In genomic region chr9:104875320-104875719, GRCh38 we compare ENCODE assay signal across 16 cellular contexts. TPM values are rescaled to one million over a fixed set of nuclear protein-coding genes. Genes with fewer than 3 reads are reported as not detected.
A peak's percentile ranks its signal among the peaks of the same experiment; 100 is the strongest.
DNase-seq lines count a peak whose midpoint lies in the region; ATAC-seq, FAIRE-seq and TF ChIP-seq lines count a peak whose summit lies in the region.
"Had no signal": no experiment of that assay in that cellular context is flagged by ENCODE, and none has a peak within 500 bp of the region (broad histone marks: within the 10 kb centered on the region; RNA-seq: fewer than 3 reads in every experiment).

No MANE protein-coding gene starts in this region.

- no peak overlapping the region for H3K23ac ChIP-seq in H1 (ENCODE audit: insufficient read length)

- CTCF ChIA-PET in H1 (lab: Charles Lee; ENCODE audit: partially characterized antibody) (interaction anchor here (0.7 to 1.3 kb wide), 3 partner anchors 15 to 46 kb away, joined by 3 to 4 read pairs (median 3); no protein-coding TSS in a partner anchor), HepG2 (lab: Yijun Ruan, JAX; ENCODE audit: low intra/inter-chr PET ratio, low total read pairs) (no interaction called here)

- H3K4me1 ChIP-seq in RWPE2 (ENCODE audit: insufficient read depth, poor library complexity, severe bottlenecking): peaks cover 37% of the 10 kb centered on the region
- H3K4me1 ChIP-seq in H1 (replicated peaks in 1 of 4; ENCODE audit: control insufficient read depth in 3 of 4, insufficient read depth in 4 of 4, low read length in 3 of 4): peaks cover 0 to 5% (median 1%) of the 10 kb centered on the region in 4 experiments; a peak in 2 of 7 replicates
- H3K4me1 ChIP-seq in HepG2 (ENCODE audit: insufficient read depth, low read length): peaks cover 71% of the 10 kb centered on the region
- peaks cover 26% of the 10 kb centered on the region for H3K4me1 ChIP-seq in osteoblast (ENCODE audit: insufficient read depth, low read length)
- no peaks in the 10 kb centered on the region for H3K4me1 ChIP-seq in aorta (ENCODE audit: control insufficient read depth in 1 of 2, insufficient read depth in 2 of 2, low read length in 2 of 2)
- H3K4me1 ChIP-seq in foreskin keratinocyte: peaks cover 43% of the 10 kb centered on the region
- peaks cover 23% of the 10 kb centered on the region for H3K4me1 ChIP-seq in upper lobe of right lung

- ATAC-seq in RWPE2 (ENCODE audit: low read depth) (no peak), HepG2 (peak; percentile 13), aorta (ENCODE audit: low FRiP score) (no peak), foreskin keratinocyte (no peak), upper lobe of right lung (no peak)
- ATAC-seq: GM12878, GM23338 had no signal

- TF ChIP-seq POLR2A in H1 (IDR thresholded peaks at IDR 0.05; ENCODE audit: control extremely low read depth in 1 of 2, low read depth in 2 of 2, low read length in 2 of 2) (no peak), HepG2 (IDR thresholded peaks at IDR 0.05; ENCODE audit: insufficient read depth in 1 of 2, low read depth in 2 of 2, low read length in 2 of 2) (no peak)

- no peak overlapping the region for H3K18ac ChIP-seq in H1 (ENCODE audit: extremely low read depth, low read length)

- H2AK5ac ChIP-seq in H1 (ENCODE audit: low read depth, low read length): no peak overlapping the region

- intact Hi-C loops in HepG2 (cut with micrococcal nuclease; ENCODE audit: unreplicated experiment) (no loop called here), aorta (cut with DNase I) (no loop called here), upper lobe of right lung (cut with DNase I) (no loop called here)

- H2BK5ac ChIP-seq in H1 (ENCODE audit: low read depth, low read length): 0 out of 2 replicates have a peak overlapping the region, but pooled peaks have one; percentile 20

- no peak overlapping the region for H3K14ac ChIP-seq in H1 (ENCODE audit: insufficient read length)

- H4K91ac ChIP-seq in H1 (replicated peaks; ENCODE audit: insufficient read length, low read length): no peak overlapping the region

- H3K27me3 ChIP-seq in RWPE2 (ENCODE audit: insufficient read depth, poor library complexity, severe bottlenecking) (no peaks in the 10 kb centered on the region), H1 (replicated peaks in 1 of 4; ENCODE audit: control insufficient read depth in 3 of 4, extremely low read depth in 1 of 4, insufficient read depth in 3 of 4, low read length in 3 of 4) (no peaks in the 10 kb centered on the region), HepG2 (ENCODE audit: control insufficient read depth in 1 of 2, insufficient read depth in 2 of 2, low read length in 2 of 2) (no peaks in the 10 kb centered on the region), osteoblast (ENCODE audit: insufficient read depth, low read length) (no peaks in the 10 kb centered on the region), aorta (ENCODE audit: control insufficient read depth in 1 of 2, insufficient read depth in 2 of 2, low read length in 1 of 2) (no peaks in the 10 kb centered on the region), foreskin keratinocyte (no peaks in the 10 kb centered on the region), upper lobe of right lung (no peaks in the 10 kb centered on the region)

- H3K23me2 ChIP-seq in H1 (ENCODE audit: low read depth, low read length): no peaks in the 10 kb centered on the region

- no peak overlapping the region for H2BK20ac ChIP-seq in H1 (ENCODE audit: low read length)

- H3K9me3 ChIP-seq in RWPE2 (ENCODE audit: severe bottlenecking) (no peaks in the 10 kb centered on the region), H1 (ENCODE audit: insufficient read depth in 2 of 2, low read depth in 1 of 2, low read length in 1 of 2) (no peaks in the 10 kb centered on the region), HepG2 (ENCODE audit: low read length) (no peaks in the 10 kb centered on the region), osteoblast (ENCODE audit: low read depth, low read length) (no peaks in the 10 kb centered on the region), aorta (ENCODE audit: control insufficient read depth, low read length) (no peaks in the 10 kb centered on the region), upper lobe of right lung (no peaks in the 10 kb centered on the region)

- in situ Hi-C loops in HepG2 (cut with HindIII; ENCODE audit: extremely low pct_ligation_motif_present, low pct_unique_long_range_greater_than_20kb): no loop called here

- H3K4me2 ChIP-seq in H1 (ENCODE audit: insufficient read depth in 1 of 2, low read depth in 2 of 2, low read length in 2 of 2) (no peak overlapping the region), HepG2 (ENCODE audit: low read depth, low read length) (no peak overlapping the region), osteoblast (ENCODE audit: insufficient read depth, low read length) (no peak overlapping the region)
- H3K4me2 ChIP-seq: GM23338 had no signal

- TF ChIP-seq EP300 in H1 (IDR thresholded peaks at IDR 0.05; ENCODE audit: borderline replicate concordance in 1 of 2, low read depth in 2 of 2, low read length in 2 of 2) (no peak), HepG2 (IDR thresholded peaks at IDR 0.05; ENCODE audit: low read depth in 2 of 2, low read length in 2 of 2) (no peak), HepG2 (CRISPR knock-in tag; IDR thresholded peaks at IDR 0.05; ENCODE audit: borderline replicate concordance) (no peak)

- no peak overlapping the region for H2AFZ ChIP-seq in H1 (ENCODE audit: low read length)
- H2AFZ ChIP-seq in HepG2 (ENCODE audit: low read length): no peak overlapping the region
- H2AFZ ChIP-seq in osteoblast (ENCODE audit: low read length): no peak overlapping the region
- H2AFZ ChIP-seq: GM23338 had no signal

- FAIRE-seq in H1 (lab: Jason Lieb, UNC) (no peak), HepG2 (lab: Jason Lieb, UNC) (no peak)
- FAIRE-seq: A204.1, GM12878, GM18507 had no signal

- BruUV-seq in HepG2 (replicated peaks; lab: Mats Ljungman, UMichigan): no TSS peak

- H2BK120ac ChIP-seq in H1 (replicated peaks; ENCODE audit: low read depth, low read length): no peak overlapping the region

- TF ChIP-seq CTCF in RWPE2 (IDR thresholded peaks at IDR 0.05; ENCODE audit: poor library complexity, severe bottlenecking) (no peak), H1 (IDR thresholded peaks at IDR 0.05; ENCODE audit: control extremely low read depth in 1 of 3, insufficient read depth in 1 of 3, low read depth in 1 of 3, low read length in 3 of 3) (no peak), HepG2 (CRISPR knock-in tag; IDR thresholded peaks at IDR 0.05) (no peak), osteoblast (IDR thresholded peaks at IDR 0.05; ENCODE audit: extremely low read depth, low read depth, low read length) (no peak), foreskin keratinocyte (conservative IDR thresholded peaks at IDR 0.05) (no peak), upper lobe of right lung (IDR thresholded peaks at IDR 0.05) (no peak)

- no peak for TF ChIP-seq RAD21 in H1 (IDR thresholded peaks at IDR 0.05 in 1 of 2, conservative IDR thresholded peaks at IDR 0.05 in 1 of 2; ENCODE audit: low read depth in 2 of 2, low read length in 2 of 2)
- no peak for TF ChIP-seq RAD21 in HepG2 (CRISPR knock-in tag; IDR thresholded peaks at IDR 0.05)

- DNase-seq in RWPE2 (ENCODE audit: low spot score) (no peak), H1 (ENCODE audit: low read depth in 1 of 2, low spot score in 2 of 2) (no peak), HepG2 (ENCODE audit: low spot score) (no peak), osteoblast (ENCODE audit: insufficient read length, low spot score, missing footprints) (no peak), aorta (no peak), foreskin keratinocyte (no peak), upper lobe of right lung (no peak)
- DNase-seq: CD4-positive, alpha-beta memory T cell; DMS79; H9 had no signal

- H2BK12ac ChIP-seq in H1 (ENCODE audit: low read depth, low read length): 0 out of 2 replicates have a peak overlapping the region, but pooled peaks have one; percentile 7

- H4K5ac ChIP-seq in H1 (ENCODE audit: insufficient read length, low read depth, low read length): no peak overlapping the region

- H3K79me1 ChIP-seq in H1 (ENCODE audit: low read depth, low read length): no peaks in the 10 kb centered on the region

- H3K79me2 ChIP-seq in H1 (ENCODE audit: control insufficient read depth in 1 of 2, insufficient read depth in 2 of 2, low read length in 2 of 2): no peaks in the 10 kb centered on the region
- peaks cover 73% of the 10 kb centered on the region for H3K79me2 ChIP-seq in HepG2 (ENCODE audit: insufficient read depth, low read length)
- no peaks in the 10 kb centered on the region for H3K79me2 ChIP-seq in osteoblast (ENCODE audit: insufficient read depth, low read length)

- H3K56ac ChIP-seq in H1 (replicated peaks; ENCODE audit: insufficient read length, low read depth, low read length): no peak overlapping the region

- POLR2A ChIA-PET in H1 (lab: Charles Lee; ENCODE audit: partially characterized antibody) (interaction anchor here (1.8 kb wide), 1 partner anchor 52 kb away, joined by 6 read pairs; the partner anchor contains the start of gene ABCA1), HepG2 (lab: Yijun Ruan, JAX) (no interaction called here)

- no peak overlapping the region for H3K4ac ChIP-seq in H1 (replicated peaks; ENCODE audit: insufficient read length, low read depth, low read length)

- WGBS in H1 (ENCODE audit: extremely low coverage in 1 of 2, insufficient coverage in 1 of 2, insufficient read length in 1 of 2, insufficient replicate concordance in 2 of 2, low coverage in 1 of 2, low lambda C conversion rate in 2 of 2, missing lambda C conversion rate in 1 of 2), 2 experiments: 93% methylated on average over 3 of the region's 3 CpGs; no CpG with 5 or more reads in 1 of the 2 experiments
- 98% methylated on average over 3 of the region's 3 CpGs for WGBS in HepG2 (ENCODE audit: low lambda C conversion rate)
- WGBS in aorta, 2 donors: 94 to 97% methylated on average over 3 of the region's 3 CpGs

- H3K27ac ChIP-seq in RWPE2 (ENCODE audit: poor library complexity, severe bottlenecking): peak overlapping the region; percentile 6
- no peak overlapping the region for H3K27ac ChIP-seq in H1 (ENCODE audit: low read depth, low read length)
- no peak overlapping the region for H3K27ac ChIP-seq in HepG2 (ENCODE audit: extremely low read length, insufficient read depth, low read length)
- H3K27ac ChIP-seq in osteoblast (ENCODE audit: low read depth, low read length): no peak overlapping the region
- H3K27ac ChIP-seq in aorta (ENCODE audit: low read depth in 1 of 2, low read length in 2 of 2): no peak overlapping the region
- H3K27ac ChIP-seq in foreskin keratinocyte: no peak overlapping the region
- no peak overlapping the region for H3K27ac ChIP-seq in upper lobe of right lung
- H3K27ac ChIP-seq: C4-2B, HL-60 had no signal

- H3K9ac ChIP-seq in H1 (replicated peaks in 1 of 4; ENCODE audit: extremely low read depth in 1 of 4, low read depth in 3 of 4, low read length in 3 of 4) (no peak overlapping the region), HepG2 (ENCODE audit: insufficient read depth, low read depth, low read length) (no peak overlapping the region)

- H4K8ac ChIP-seq in H1 (ENCODE audit: extremely low read depth, insufficient read depth, low read length): no peak overlapping the region

- no peaks in the 10 kb centered on the region for H4K20me1 ChIP-seq in H1 (replicated peaks in 1 of 2; ENCODE audit: control insufficient read depth in 1 of 2, insufficient read depth in 2 of 2, low read length in 2 of 2)
- H4K20me1 ChIP-seq in HepG2 (ENCODE audit: insufficient read depth, low read length): peaks cover 16% of the 10 kb centered on the region; the same call in 1 of the 2 replicates
- H4K20me1 ChIP-seq in osteoblast (ENCODE audit: insufficient read depth, low read length): no peaks in the 10 kb centered on the region

- no peaks in the 10 kb centered on the region; the same call in 1 of the 2 replicates for H3K36me3 ChIP-seq in RWPE2 (ENCODE audit: low read depth)
- H3K36me3 ChIP-seq in H1 (ENCODE audit: control insufficient read depth in 2 of 4, insufficient read depth in 4 of 4, low read length in 3 of 4): no peaks in the 10 kb centered on the region; a peak in 1 of 8 replicates
- peaks cover 26 to 78% of the 10 kb centered on the region in 2 experiments for H3K36me3 ChIP-seq in HepG2 (replicated peaks in 1 of 2; ENCODE audit: control insufficient read depth in 1 of 2, insufficient read depth in 2 of 2, low read length in 2 of 2)
- H3K36me3 ChIP-seq in osteoblast (ENCODE audit: insufficient read depth, low read length): no peaks in the 10 kb centered on the region
- peaks cover 0 to 2% of the 10 kb centered on the region in 2 donors for H3K36me3 ChIP-seq in aorta (ENCODE audit: control insufficient read depth in 1 of 2, insufficient read depth in 2 of 2, low read length in 1 of 2)
- peaks cover 9% of the 10 kb centered on the region for H3K36me3 ChIP-seq in upper lobe of right lung

- no peak overlapping the region for H2BK15ac ChIP-seq in H1 (ENCODE audit: low read length)

- H3K4me3 ChIP-seq in RWPE2 (ENCODE audit: severe bottlenecking) (no peak overlapping the region), H1 (ENCODE audit: extremely low read depth in 1 of 4, insufficient read depth in 2 of 4, low read depth in 3 of 4, low read length in 4 of 4) (no peak overlapping the region), HepG2 (replicated peaks in 1 of 3; ENCODE audit: insufficient read depth in 1 of 3, low read depth in 2 of 3, low read length in 3 of 3) (no peak overlapping the region), osteoblast (ENCODE audit: insufficient read depth, low read length) (no peak overlapping the region), aorta (ENCODE audit: low read length in 2 of 2) (no peak overlapping the region), upper lobe of right lung (no peak overlapping the region)
- H3K4me3 ChIP-seq: GM12878, GM23338 had no signal

RNA-seq across cellular contexts. Expression of gene ABCA1, which starts 52.6 kb away (rescaled TPM):
- total RNA-seq in H1 (2021; fragmentation: NEBNext Ultra II Directional; extraction: Animal tissue kit (Norgen Biotek cat#: 25700)): 7.8 and 8.5 TPM in 2 replicates
- polyA plus RNA-seq in H1 (2011; rRNA removed) (6.9 and 7.3 TPM in 2 replicates), HepG2 (2011; rRNA removed) (26.8 and 30.0 TPM in 2 replicates), aorta (10 to 100 TPM in 1 of 2 donors, 1 to 10 TPM in 1; 5.4 to 13.2 TPM), foreskin keratinocyte (2.2 and 2.6 TPM in 2 replicates)
- 5.2 TPM for polyA plus RNA-seq in H1 (2011; cell fraction: cytosol; rRNA removed)
- polyA plus RNA-seq in H1 (2011; cell fraction: nucleus; rRNA removed): 11.8 TPM
- polyA plus RNA-seq in H1 (2012, experiment 1 of 2): 4.0 to 4.8 TPM (median 4.2 TPM) in 4 replicates
- polyA plus RNA-seq in H1 (2012, experiment 2 of 2): 0.33 TPM
- polyA plus RNA-seq in H1 (2013, experiment 1 of 2): 1.7 TPM
- polyA plus RNA-seq in H1 (2013, experiment 2 of 2): 1.1 TPM
- polyA minus RNA-seq in H1 (2011; rRNA and poly(A)+ RNA removed): 82.4 and 99.2 TPM in 2 replicates
- polyA minus RNA-seq in H1 (2011; cell fraction: cytosol; rRNA and poly(A)+ RNA removed): 19.4 TPM
- 45.3 TPM for polyA minus RNA-seq in H1 (2011; cell fraction: nucleus; rRNA and poly(A)+ RNA removed)
- total RNA-seq in HepG2 (2016; rRNA removed; fragmentation: Illumina TruSeq; extraction: Trizol) (40.0 and 63.8 TPM in 2 replicates), osteoblast (50.1 and 73.1 TPM in 2 replicates), aorta (10 to 100 TPM; 26.3 to 44.7 TPM), foreskin keratinocyte (24.3 and 24.5 TPM in 2 replicates), upper lobe of right lung (49.0 TPM)
- total RNA-seq in HepG2 (2016; cell fraction: cytosol; rRNA removed; fragmentation: Illumina TruSeq; extraction: Trizol; ENCODE audit: low read depth): 8.1 and 10.0 TPM in 2 replicates
- total RNA-seq in HepG2 (2016; cell fraction: insoluble cytoplasmic fraction; rRNA removed; fragmentation: Illumina TruSeq; extraction: Trizol): 36.2 and 63.5 TPM in 2 replicates
- total RNA-seq in HepG2 (2016; cell fraction: membrane; rRNA removed; fragmentation: Illumina TruSeq; extraction: Trizol): 10.8 and 13.5 TPM in 2 replicates
- total RNA-seq in HepG2 (2016; cell fraction: nucleus; rRNA removed; fragmentation: Illumina TruSeq; extraction: Trizol): 111 and 125 TPM in 2 replicates
- 23.6 and 27.4 TPM in 2 replicates for polyA plus RNA-seq in HepG2 (2011; cell fraction: cytosol; rRNA removed)
- polyA plus RNA-seq in HepG2 (2011; cell fraction: nucleus; rRNA removed): 74.2 and 77.9 TPM in 2 replicates
- polyA plus RNA-seq in HepG2 (2012): 16.8 and 28.4 TPM in 2 replicates
- polyA plus RNA-seq in HepG2 (2016; cell fraction: cytosol; fragmentation: Illumina TruSeq; extraction: Trizol; ENCODE audit: low read depth): 1.1 TPM in 2 replicates
- 13.1 and 13.8 TPM in 2 replicates for polyA plus RNA-seq in HepG2 (2016; cell fraction: insoluble cytoplasmic fraction; fragmentation: Illumina TruSeq; extraction: Trizol; ENCODE audit: low read depth)
- polyA plus RNA-seq in HepG2 (2016; cell fraction: membrane; fragmentation: Illumina TruSeq; extraction: Trizol; ENCODE audit: low read depth): 2.0 and 2.5 TPM in 2 replicates
- polyA plus RNA-seq in HepG2 (2016; cell fraction: nucleus; fragmentation: Illumina TruSeq; extraction: Trizol; ENCODE audit: insufficient read depth, low read depth): 64.5 and 67.0 TPM in 2 replicates
- 0.51 and 497 TPM in 2 replicates for polyA minus RNA-seq in HepG2 (2011; rRNA and poly(A)+ RNA removed; ENCODE audit: low replicate concordance)
- 94.8 and 127 TPM in 2 replicates for polyA minus RNA-seq in HepG2 (2011; cell fraction: cytosol; rRNA and poly(A)+ RNA removed)
- 220 and 287 TPM in 2 replicates for polyA minus RNA-seq in HepG2 (2011; cell fraction: nucleus; rRNA and poly(A)+ RNA removed)
